In genomic region chr9:89000973-89001916, GRCh38 we compare ENCODE assay signal across 8 cellular contexts. TPM values are rescaled to one million over a fixed set of nuclear protein-coding genes. Genes with fewer than 3 reads are reported as not detected.
DNase-seq lines count a peak whose midpoint lies in the region; ATAC-seq lines count a peak whose summit lies in the region.

No MANE protein-coding gene starts in this region.

- ATAC-seq in GM19351 (IDR thresholded peaks at IDR 0.05; ENCODE audit: unreplicated experiment): peak; percentile 91
- peak; percentile 71 to 73 for ATAC-seq in left cardiac atrium

- peak; percentile 64 to 70 for DNase-seq in AML-193 (lab: John Stamatoyannopoulos, UW)
- DNase-seq in MV-4-11 (lab: John Stamatoyannopoulos, UW): peak; percentile 73
- DNase-seq in SW480 (ENCODE audit: low spot score): peak; percentile 70
- peak; percentile 66 for DNase-seq in amniotic epithelial cell (ENCODE audit: low read depth)
- DNase-seq in left cardiac atrium: peak; percentile 93
- DNase-seq in renal cortical epithelial cell (ENCODE audit: low read depth): peak; percentile 55
- DNase-seq in GF-D8 (lab: John Stamatoyannopoulos, UW): no peak

- intact Hi-C loops in left cardiac atrium (cut with DNase I): loop anchor here (1.0 to 5.0 kb wide), 3 partner anchors 278 to 409 kb away; no protein-coding TSS in a partner anchor

RNA-seq across cellular contexts. Expression of gene S1PR3, which starts 10.0 kb away (rescaled TPM):
- total RNA-seq in left cardiac atrium: 10 to 100 TPM; 24.4 to 25.3 TPM
- total RNA-seq in renal cortical epithelial cell: 1.8 and 4.5 TPM in 2 replicates
